Comparison of ENCODE assay signal across 8 cellular contexts in the genomic region with DNA sequence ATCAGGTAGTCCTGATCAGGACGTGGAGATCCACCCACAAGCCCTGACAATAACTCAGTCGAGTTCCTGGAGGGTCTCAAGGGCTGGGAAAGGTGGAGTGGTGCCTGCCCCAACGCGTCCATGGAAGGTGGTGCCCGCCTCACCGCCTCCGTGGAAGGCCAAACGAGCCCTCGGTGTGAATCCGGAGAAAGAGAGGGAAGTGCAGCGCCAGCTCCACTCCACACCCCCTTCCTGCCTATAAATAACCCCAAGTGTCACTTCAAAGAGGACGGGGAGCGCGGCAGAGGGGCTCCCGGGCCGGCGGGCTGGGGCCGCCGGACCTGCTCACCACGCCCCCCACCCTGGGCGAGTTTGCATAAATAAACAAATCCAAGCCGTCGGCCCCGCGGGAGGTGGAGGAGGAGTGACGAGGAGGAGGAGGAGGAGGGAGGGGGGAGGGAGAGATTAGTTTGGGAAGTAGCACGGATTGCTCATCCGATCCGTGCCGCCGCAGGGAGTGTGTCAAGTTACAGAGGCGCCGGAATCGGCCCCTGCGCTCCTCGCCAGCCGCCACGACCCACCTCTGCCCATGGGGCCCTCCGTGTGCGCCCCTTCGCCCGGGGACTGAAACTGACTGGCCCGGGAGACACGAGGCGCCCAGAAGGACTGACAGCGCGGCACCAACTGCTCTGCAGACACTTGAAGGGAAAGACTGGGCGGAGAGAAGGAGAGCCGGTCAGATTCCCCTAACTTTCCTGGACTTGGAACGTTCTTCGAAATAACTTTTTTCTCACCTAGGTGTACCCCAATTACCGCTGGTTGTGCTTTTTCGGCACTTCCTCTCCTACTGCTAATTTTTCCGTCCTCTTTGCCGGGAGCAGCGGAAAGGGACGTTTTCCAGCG. TPM values are rescaled to one million over a fixed set of nuclear protein-coding genes. Genes with fewer than 3 reads are reported as not detected.
DNase-seq lines count a peak whose midpoint lies in the region; ATAC-seq, FAIRE-seq and TF ChIP-seq lines count a peak whose summit lies in the region.

A gene (plus strand): TSS at position 473 of the 882 bp plus-strand sequence. CDS start 518 bp downstream, outside the sequence.

- no peaks in the 10 kb centered on the region for H3K36me3 ChIP-seq in kidney (ENCODE audit: control insufficient read depth in 1 of 2, insufficient read depth in 2 of 2, low read length in 2 of 2)
- no peaks in the 10 kb centered on the region for H3K36me3 ChIP-seq in stomach smooth muscle (ENCODE audit: control insufficient read depth in 2 of 2, insufficient read depth in 2 of 2, low read length in 2 of 2)

- ATAC-seq in GM19395 (IDR thresholded peaks at IDR 0.05; ENCODE audit: unreplicated experiment) (no peak), HG03045 (IDR thresholded peaks at IDR 0.05; ENCODE audit: unreplicated experiment) (no peak)

- H3K9ac ChIP-seq in kidney (ENCODE audit: low read length in 2 of 2) (no peak within 1 kb of the TSS), stomach smooth muscle (ENCODE audit: low read length in 2 of 2) (peak within 1 kb of the TSS; percentile 37 to 51)

- peak; percentile 19 for DNase-seq in DMS79 treated with DMSO at 0.1 percent for 48 hours (lab: John Stamatoyannopoulos, UW)
- DNase-seq in NCI-H2171 (lab: John Stamatoyannopoulos, UW) = peak; percentile 12
- peak; percentile 59 to 73 for DNase-seq in cardiac fibroblast (ENCODE audit: low read depth in 2 of 2)
- DNase-seq in kidney = peak; percentile 83
- no peak for DNase-seq in NCI-H345 (lab: John Stamatoyannopoulos, UW)

- no peak for TF ChIP-seq CTCF in cardiac fibroblast (IDR thresholded peaks at IDR 0.05; ENCODE audit: low read depth, low read length)
- TF ChIP-seq CTCF in kidney (IDR thresholded peaks at IDR 0.05; ENCODE audit: borderline replicate concordance, extremely low read depth, insufficient read depth) = no peak

- H3K4me3 ChIP-seq in cardiac fibroblast (replicated peaks in 1 of 2; ENCODE audit: low read depth in 2 of 2, low read length in 2 of 2) (peak within 1 kb of the TSS; percentile 66 to 68), kidney (ENCODE audit: low read length in 2 of 2) (peak within 1 kb of the TSS; percentile 49 to 51), stomach smooth muscle (ENCODE audit: low read length in 2 of 2) (peak within 1 kb of the TSS; percentile 70 to 77)

- intact Hi-C loops in kidney (cut with DNase I) = no loop called here

- H3K27me3 ChIP-seq in stomach smooth muscle (ENCODE audit: control insufficient read depth in 1 of 2, insufficient read depth in 2 of 2, low read length in 2 of 2) = peaks cover 3 to 10% of the 10 kb centered on the region in 2 donors

- no peaks in the 10 kb centered on the region for H3K9me3 ChIP-seq in kidney (ENCODE audit: control insufficient read depth in 1 of 2, low read length in 2 of 2)
- H3K9me3 ChIP-seq in stomach smooth muscle (ENCODE audit: control insufficient read depth in 2 of 2, low read length in 2 of 2) = no peaks in the 10 kb centered on the region

- H3K4me1 ChIP-seq in kidney (ENCODE audit: control insufficient read depth in 1 of 2, insufficient read depth in 1 of 2, low read depth in 1 of 2, low read length in 2 of 2) = peaks cover 0 to 13% of the 10 kb centered on the region in 2 donors
- H3K4me1 ChIP-seq in stomach smooth muscle (ENCODE audit: control insufficient read depth, insufficient read depth, low read length) = peaks cover 24% of the 10 kb centered on the region

- H3K27ac ChIP-seq in kidney (ENCODE audit: low read depth in 2 of 2, low read length in 2 of 2) (no peak within 1 kb of the TSS), stomach smooth muscle (ENCODE audit: low read length) (no peak within 1 kb of the TSS)

- no peak for FAIRE-seq in kidney (lab: Jason Lieb, UNC)

RNA-seq across cellular contexts. Expression of the gene that starts here (rescaled TPM):
- total RNA-seq in kidney = 5.2 TPM
- 4.0 TPM for polyA plus RNA-seq in kidney (ENCODE audit: insufficient read depth, low read depth, low replicate concordance)

Comparison
In these comparisons a context has a peak if more than half of its experiments do, and no peak if none do; other contexts are left out.
1. H3K9ac ChIP-seq: peak in stomach smooth muscle (2 of 2); none in kidney (0 of 2).
2. Peak in every context shown above with its lines, with median percentiles within 50 percentile points of each other: H3K4me3 ChIP-seq.